ENCODE assay signal across 1 cellular context in genomic region chr16:1474796-1475551, GRCh38.
A peak's percentile ranks its signal among the peaks of the same experiment; 100 is the strongest.
TF ChIP-seq lines count a peak whose summit lies in the region.

Gene CLCN7 (minus strand): TSS chr16:1475028. CDS start chr16:1474974, 54 bp downstream.

TF ChIP-seq in WTC11, 78 proteins besides CTCF, POLR2A, EP300 and RAD21 (continued from another document and continues in another):
- TF ChIP-seq E2F5 (CRISPR knock-in tag; IDR thresholded peaks at IDR 0.05), result peak; percentile 91
- TF ChIP-seq MYBL2 (CRISPR knock-in tag; IDR thresholded peaks at IDR 0.05), result peak; percentile 98
- no peak for TF ChIP-seq AR (CRISPR knock-in tag; IDR thresholded peaks at IDR 0.05)
- peak; percentile 91 for TF ChIP-seq CREB1 (CRISPR knock-in tag; IDR thresholded peaks at IDR 0.05)
- no peak for TF ChIP-seq ZNF671 (CRISPR knock-in tag; IDR thresholded peaks at IDR 0.05)
- peak; percentile 84; the same call in 1 of the 2 replicates for TF ChIP-seq ZNF281 (CRISPR knock-in tag; IDR thresholded peaks at IDR 0.05)
- TF ChIP-seq PREB (CRISPR knock-in tag; IDR thresholded peaks at IDR 0.05; ENCODE audit: borderline replicate concordance), result peak; percentile 80; the same call in 1 of the 2 replicates
- TF ChIP-seq ETV6 (CRISPR knock-in tag; IDR thresholded peaks at IDR 0.05), result peak; percentile 99
- TF ChIP-seq ZNF416 (CRISPR knock-in tag; IDR thresholded peaks at IDR 0.05), result no peak
- peak; percentile 95 for TF ChIP-seq TCF7 (CRISPR knock-in tag; IDR thresholded peaks at IDR 0.05; ENCODE audit: low read depth)
- peak; percentile 84 for TF ChIP-seq TEAD4 (CRISPR knock-in tag; IDR thresholded peaks at IDR 0.05)
- no peak for TF ChIP-seq NFATC4 (CRISPR knock-in tag; IDR thresholded peaks at IDR 0.05)
- TF ChIP-seq SP1 (CRISPR knock-in tag; conservative IDR thresholded peaks at IDR 0.05), result peak; percentile 85
- no peak for TF ChIP-seq JAZF1 (CRISPR knock-in tag; IDR thresholded peaks at IDR 0.05)
- 0 out of 2 replicates have a peak, but pooled peaks have one; percentile 21 for TF ChIP-seq ZNF121 (CRISPR knock-in tag; IDR thresholded peaks at IDR 0.05)
- peak; percentile 80; the same call in 1 of the 2 replicates for TF ChIP-seq CBFB (CRISPR knock-in tag; IDR thresholded peaks at IDR 0.05; ENCODE audit: low read depth)
- no peak for TF ChIP-seq ATF6 (CRISPR knock-in tag; IDR thresholded peaks at IDR 0.05)
- TF ChIP-seq IRF1 (CRISPR knock-in tag; IDR thresholded peaks at IDR 0.05), result peak; percentile 94
- peak; percentile 59 for TF ChIP-seq PRDM15 (CRISPR knock-in tag; IDR thresholded peaks at IDR 0.05)
- TF ChIP-seq RORB (CRISPR knock-in tag; IDR thresholded peaks at IDR 0.05), result no peak
- TF ChIP-seq ZNF425 (CRISPR knock-in tag; conservative IDR thresholded peaks at IDR 0.05), result no peak
- no peak for TF ChIP-seq EMX1 (CRISPR knock-in tag; IDR thresholded peaks at IDR 0.05)
- peak; percentile 95; the same call in 1 of the 2 replicates for TF ChIP-seq SMAD3 (CRISPR knock-in tag; IDR thresholded peaks at IDR 0.05; ENCODE audit: borderline replicate concordance)
- TF ChIP-seq AFF4 (CRISPR knock-in tag; IDR thresholded peaks at IDR 0.05; ENCODE audit: borderline replicate concordance), result 0 out of 2 replicates have a peak, but pooled peaks have one; percentile 63
- peak; percentile 100 for TF ChIP-seq FOXK1 (CRISPR knock-in tag; IDR thresholded peaks at IDR 0.05)
- peak; percentile 87 for TF ChIP-seq CREM (CRISPR knock-in tag; IDR thresholded peaks at IDR 0.05)
- peak; percentile 74; the same call in 1 of the 2 replicates for TF ChIP-seq NFE2L1 (CRISPR knock-in tag; IDR thresholded peaks at IDR 0.05)
- no peak for TF ChIP-seq ZMAT4 (CRISPR knock-in tag; IDR thresholded peaks at IDR 0.05)
- peak; percentile 82 for TF ChIP-seq ATF2 (CRISPR knock-in tag; IDR thresholded peaks at IDR 0.05; ENCODE audit: borderline replicate concordance, low read depth)
- TF ChIP-seq NR1H2 (CRISPR knock-in tag; IDR thresholded peaks at IDR 0.05), result peak; percentile 80
